In the genomic region with DNA sequence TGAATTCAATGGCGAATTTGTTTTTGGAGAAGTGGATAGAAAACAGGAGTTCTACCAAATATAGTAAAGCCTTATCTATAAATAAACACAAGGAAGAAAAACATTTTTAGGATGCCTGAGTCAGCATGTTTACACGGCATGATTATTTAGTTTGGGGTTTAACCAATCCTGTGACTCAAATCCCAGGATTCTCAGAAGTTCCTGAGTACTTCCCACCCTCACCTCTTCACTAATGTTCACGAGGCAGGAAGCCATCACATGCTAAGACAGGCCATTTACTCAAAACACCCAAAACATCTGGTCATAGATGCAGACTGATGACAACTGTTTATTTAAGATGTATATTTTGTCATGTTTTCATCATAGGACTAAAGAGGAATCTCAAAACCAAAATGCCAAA, we compare ENCODE assay signal across 2 cellular contexts.
TF ChIP-seq lines count a peak whose summit lies in the region.

No MANE protein-coding gene starts in this region.

TF ChIP-seq in SK-N-SH, 30 proteins besides CTCF, POLR2A, EP300 and RAD21 (continued from another document):
- TF ChIP-seq SMC3 (IDR thresholded peaks at IDR 0.05; ENCODE audit: low read depth, low read length) (no peak), CHD2 (IDR thresholded peaks at IDR 0.05; ENCODE audit: low read length, partially characterized antibody) (no peak), YY1 (IDR thresholded peaks at IDR 0.05; ENCODE audit: low read depth) (no peak), TCF12 (IDR thresholded peaks at IDR 0.05) (no peak), FOXJ3 (CRISPR knock-in tag; IDR thresholded peaks at IDR 0.05) (no peak), ELF1 (IDR thresholded peaks at IDR 0.05) (no peak), MEF2A (IDR thresholded peaks at IDR 0.05; ENCODE audit: borderline replicate concordance, low read depth) (no peak), RFX5 (IDR thresholded peaks at IDR 0.05; ENCODE audit: low read length) (no peak), NFIC (IDR thresholded peaks at IDR 0.05; ENCODE audit: borderline replicate concordance) (no peak; the same call in 1 of the 2 replicates), MXI1 (IDR thresholded peaks at IDR 0.05; ENCODE audit: low read depth, low read length) (no peak)
- TF ChIP-seq, protein P1, sequence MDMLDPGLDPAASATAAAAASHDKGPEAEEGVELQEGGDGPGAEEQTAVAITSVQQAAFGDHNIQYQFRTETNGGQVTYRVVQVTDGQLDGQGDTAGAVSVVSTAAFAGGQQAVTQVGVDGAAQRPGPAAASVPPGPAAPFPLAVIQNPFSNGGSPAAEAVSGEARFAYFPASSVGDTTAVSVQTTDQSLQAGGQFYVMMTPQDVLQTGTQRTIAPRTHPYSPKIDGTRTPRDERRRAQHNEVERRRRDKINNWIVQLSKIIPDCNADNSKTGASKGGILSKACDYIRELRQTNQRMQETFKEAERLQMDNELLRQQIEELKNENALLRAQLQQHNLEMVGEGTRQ (IDR thresholded peaks at IDR 0.05; ENCODE audit: borderline replicate concordance, low read depth, low read length), result no peak
- TF ChIP-seq, protein P2, sequence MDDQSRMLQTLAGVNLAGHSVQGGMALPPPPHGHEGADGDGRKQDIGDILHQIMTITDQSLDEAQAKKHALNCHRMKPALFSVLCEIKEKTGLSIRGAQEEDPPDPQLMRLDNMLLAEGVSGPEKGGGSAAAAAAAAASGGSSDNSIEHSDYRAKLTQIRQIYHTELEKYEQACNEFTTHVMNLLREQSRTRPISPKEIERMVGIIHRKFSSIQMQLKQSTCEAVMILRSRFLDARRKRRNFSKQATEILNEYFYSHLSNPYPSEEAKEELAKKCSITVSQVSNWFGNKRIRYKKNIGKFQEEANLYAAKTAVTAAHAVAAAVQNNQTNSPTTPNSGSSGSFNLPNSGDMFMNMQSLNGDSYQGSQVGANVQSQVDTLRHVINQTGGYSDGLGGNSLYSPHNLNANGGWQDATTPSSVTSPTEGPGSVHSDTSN (IDR thresholded peaks at IDR 0.05), result no peak
- TF ChIP-seq, protein P3, sequence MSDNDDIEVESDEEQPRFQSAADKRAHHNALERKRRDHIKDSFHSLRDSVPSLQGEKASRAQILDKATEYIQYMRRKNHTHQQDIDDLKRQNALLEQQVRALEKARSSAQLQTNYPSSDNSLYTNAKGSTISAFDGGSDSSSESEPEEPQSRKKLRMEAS (IDR thresholded peaks at IDR 0.05; ENCODE audit: low read depth), result no peak
- TF ChIP-seq, protein P4, sequence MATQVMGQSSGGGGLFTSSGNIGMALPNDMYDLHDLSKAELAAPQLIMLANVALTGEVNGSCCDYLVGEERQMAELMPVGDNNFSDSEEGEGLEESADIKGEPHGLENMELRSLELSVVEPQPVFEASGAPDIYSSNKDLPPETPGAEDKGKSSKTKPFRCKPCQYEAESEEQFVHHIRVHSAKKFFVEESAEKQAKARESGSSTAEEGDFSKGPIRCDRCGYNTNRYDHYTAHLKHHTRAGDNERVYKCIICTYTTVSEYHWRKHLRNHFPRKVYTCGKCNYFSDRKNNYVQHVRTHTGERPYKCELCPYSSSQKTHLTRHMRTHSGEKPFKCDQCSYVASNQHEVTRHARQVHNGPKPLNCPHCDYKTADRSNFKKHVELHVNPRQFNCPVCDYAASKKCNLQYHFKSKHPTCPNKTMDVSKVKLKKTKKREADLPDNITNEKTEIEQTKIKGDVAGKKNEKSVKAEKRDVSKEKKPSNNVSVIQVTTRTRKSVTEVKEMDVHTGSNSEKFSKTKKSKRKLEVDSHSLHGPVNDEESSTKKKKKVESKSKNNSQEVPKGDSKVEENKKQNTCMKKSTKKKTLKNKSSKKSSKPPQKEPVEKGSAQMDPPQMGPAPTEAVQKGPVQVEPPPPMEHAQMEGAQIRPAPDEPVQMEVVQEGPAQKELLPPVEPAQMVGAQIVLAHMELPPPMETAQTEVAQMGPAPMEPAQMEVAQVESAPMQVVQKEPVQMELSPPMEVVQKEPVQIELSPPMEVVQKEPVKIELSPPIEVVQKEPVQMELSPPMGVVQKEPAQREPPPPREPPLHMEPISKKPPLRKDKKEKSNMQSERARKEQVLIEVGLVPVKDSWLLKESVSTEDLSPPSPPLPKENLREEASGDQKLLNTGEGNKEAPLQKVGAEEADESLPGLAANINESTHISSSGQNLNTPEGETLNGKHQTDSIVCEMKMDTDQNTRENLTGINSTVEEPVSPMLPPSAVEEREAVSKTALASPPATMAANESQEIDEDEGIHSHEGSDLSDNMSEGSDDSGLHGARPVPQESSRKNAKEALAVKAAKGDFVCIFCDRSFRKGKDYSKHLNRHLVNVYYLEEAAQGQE (IDR thresholded peaks at IDR 0.05; ENCODE audit: low read depth, low read length), result no peak

TF ChIP-seq in SK-N-SH treated with all-trans-retinoic acid at 6 μM for 48 hours, 23 proteins besides CTCF, POLR2A, EP300 and RAD21 (continued from another document):
- TF ChIP-seq, protein P5, sequence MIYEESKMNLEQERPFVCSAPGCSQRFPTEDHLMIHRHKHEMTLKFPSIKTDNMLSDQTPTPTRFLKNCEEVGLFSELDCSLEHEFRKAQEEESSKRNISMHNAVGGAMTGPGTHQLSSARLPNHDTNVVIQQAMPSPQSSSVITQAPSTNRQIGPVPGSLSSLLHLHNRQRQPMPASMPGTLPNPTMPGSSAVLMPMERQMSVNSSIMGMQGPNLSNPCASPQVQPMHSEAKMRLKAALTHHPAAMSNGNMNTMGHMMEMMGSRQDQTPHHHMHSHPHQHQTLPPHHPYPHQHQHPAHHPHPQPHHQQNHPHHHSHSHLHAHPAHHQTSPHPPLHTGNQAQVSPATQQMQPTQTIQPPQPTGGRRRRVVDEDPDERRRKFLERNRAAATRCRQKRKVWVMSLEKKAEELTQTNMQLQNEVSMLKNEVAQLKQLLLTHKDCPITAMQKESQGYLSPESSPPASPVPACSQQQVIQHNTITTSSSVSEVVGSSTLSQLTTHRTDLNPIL (CRISPR knock-in tag; IDR thresholded peaks at IDR 0.05; ENCODE audit: low read depth), result no peak
- TF ChIP-seq ZFP30 (CRISPR knock-in tag; IDR thresholded peaks at IDR 0.05) (no peak), ZNF70 (CRISPR knock-in tag; IDR thresholded peaks at IDR 0.05) (no peak), TCF4 (CRISPR knock-in tag; IDR thresholded peaks at IDR 0.05; ENCODE audit: borderline replicate concordance) (no peak), ESRRG (CRISPR knock-in tag; IDR thresholded peaks at IDR 0.05) (no peak), OSR1 (CRISPR knock-in tag; IDR thresholded peaks at IDR 0.05) (no peak), TOX (CRISPR knock-in tag; IDR thresholded peaks at IDR 0.05; ENCODE audit: borderline replicate concordance) (no peak), BACH2 (CRISPR knock-in tag; IDR thresholded peaks at IDR 0.05; ENCODE audit: borderline replicate concordance) (no peak), ZNF8 (CRISPR knock-in tag; IDR thresholded peaks at IDR 0.05) (no peak), ARNTL (CRISPR knock-in tag; IDR thresholded peaks at IDR 0.05; ENCODE audit: borderline replicate concordance, low read depth) (no peak), GLIS3 (CRISPR knock-in tag; IDR thresholded peaks at IDR 0.05) (no peak), PPARA (CRISPR knock-in tag; IDR thresholded peaks at IDR 0.05; ENCODE audit: borderline replicate concordance) (no peak), ZFP3 (CRISPR knock-in tag; IDR thresholded peaks at IDR 0.05) (no peak)
- TF ChIP-seq, protein P6, sequence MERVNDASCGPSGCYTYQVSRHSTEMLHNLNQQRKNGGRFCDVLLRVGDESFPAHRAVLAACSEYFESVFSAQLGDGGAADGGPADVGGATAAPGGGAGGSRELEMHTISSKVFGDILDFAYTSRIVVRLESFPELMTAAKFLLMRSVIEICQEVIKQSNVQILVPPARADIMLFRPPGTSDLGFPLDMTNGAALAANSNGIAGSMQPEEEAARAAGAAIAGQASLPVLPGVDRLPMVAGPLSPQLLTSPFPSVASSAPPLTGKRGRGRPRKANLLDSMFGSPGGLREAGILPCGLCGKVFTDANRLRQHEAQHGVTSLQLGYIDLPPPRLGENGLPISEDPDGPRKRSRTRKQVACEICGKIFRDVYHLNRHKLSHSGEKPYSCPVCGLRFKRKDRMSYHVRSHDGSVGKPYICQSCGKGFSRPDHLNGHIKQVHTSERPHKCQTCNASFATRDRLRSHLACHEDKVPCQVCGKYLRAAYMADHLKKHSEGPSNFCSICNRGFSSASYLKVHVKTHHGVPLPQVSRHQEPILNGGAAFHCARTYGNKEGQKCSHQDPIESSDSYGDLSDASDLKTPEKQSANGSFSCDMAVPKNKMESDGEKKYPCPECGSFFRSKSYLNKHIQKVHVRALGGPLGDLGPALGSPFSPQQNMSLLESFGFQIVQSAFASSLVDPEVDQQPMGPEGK (CRISPR knock-in tag; IDR thresholded peaks at IDR 0.05; ENCODE audit: borderline replicate concordance), result no peak
- TF ChIP-seq, protein P7, sequence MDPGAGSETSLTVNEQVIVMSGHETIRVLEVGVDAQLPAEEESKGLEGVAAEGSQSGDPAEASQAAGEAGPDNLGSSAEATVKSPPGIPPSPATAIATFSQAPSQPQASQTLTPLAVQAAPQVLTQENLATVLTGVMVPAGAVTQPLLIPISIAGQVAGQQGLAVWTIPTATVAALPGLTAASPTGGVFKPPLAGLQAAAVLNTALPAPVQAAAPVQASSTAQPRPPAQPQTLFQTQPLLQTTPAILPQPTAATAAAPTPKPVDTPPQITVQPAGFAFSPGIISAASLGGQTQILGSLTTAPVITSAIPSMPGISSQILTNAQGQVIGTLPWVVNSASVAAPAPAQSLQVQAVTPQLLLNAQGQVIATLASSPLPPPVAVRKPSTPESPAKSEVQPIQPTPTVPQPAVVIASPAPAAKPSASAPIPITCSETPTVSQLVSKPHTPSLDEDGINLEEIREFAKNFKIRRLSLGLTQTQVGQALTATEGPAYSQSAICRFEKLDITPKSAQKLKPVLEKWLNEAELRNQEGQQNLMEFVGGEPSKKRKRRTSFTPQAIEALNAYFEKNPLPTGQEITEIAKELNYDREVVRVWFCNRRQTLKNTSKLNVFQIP (CRISPR knock-in tag; IDR thresholded peaks at IDR 0.05; ENCODE audit: borderline replicate concordance, low read depth), result no peak
- TF ChIP-seq, protein P8, sequence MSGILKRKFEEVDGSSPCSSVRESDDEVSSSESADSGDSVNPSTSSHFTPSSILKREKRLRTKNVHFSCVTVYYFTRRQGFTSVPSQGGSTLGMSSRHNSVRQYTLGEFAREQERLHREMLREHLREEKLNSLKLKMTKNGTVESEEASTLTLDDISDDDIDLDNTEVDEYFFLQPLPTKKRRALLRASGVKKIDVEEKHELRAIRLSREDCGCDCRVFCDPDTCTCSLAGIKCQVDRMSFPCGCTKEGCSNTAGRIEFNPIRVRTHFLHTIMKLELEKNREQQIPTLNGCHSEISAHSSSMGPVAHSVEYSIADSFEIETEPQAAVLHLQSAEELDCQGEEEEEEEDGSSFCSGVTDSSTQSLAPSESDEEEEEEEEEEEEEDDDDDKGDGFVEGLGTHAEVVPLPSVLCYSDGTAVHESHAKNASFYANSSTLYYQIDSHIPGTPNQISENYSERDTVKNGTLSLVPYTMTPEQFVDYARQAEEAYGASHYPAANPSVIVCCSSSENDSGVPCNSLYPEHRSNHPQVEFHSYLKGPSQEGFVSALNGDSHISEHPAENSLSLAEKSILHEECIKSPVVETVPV (CRISPR knock-in tag; IDR thresholded peaks at IDR 0.05), result no peak
